ENCODE assay signal across 12 cellular contexts in the genomic region with DNA sequence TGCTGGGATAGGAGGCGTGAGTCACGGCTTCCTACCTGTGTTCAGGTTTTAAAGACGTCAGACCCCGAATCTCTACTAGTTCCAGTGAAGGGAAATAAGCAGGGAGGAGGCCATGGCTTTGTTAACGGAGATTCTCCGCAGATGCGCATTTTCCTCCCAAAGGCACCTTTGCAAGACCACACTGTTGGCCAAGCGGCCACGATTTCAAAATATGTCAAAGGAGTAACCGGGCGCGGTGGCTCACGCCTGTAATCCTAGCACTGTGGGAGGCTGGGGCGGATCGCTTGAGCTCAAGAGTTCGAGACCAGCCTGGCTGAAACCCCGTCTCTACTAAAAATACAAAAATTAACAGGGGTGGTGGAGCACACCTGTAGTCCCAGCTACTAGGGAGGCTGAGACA. TPM values are rescaled to one million over a fixed set of nuclear protein-coding genes. Genes with fewer than 3 reads are reported as not detected.
A peak's percentile ranks its signal among the peaks of the same experiment; 100 is the strongest.
DNase-seq lines count a peak whose midpoint lies in the region; ATAC-seq and TF ChIP-seq lines count a peak whose summit lies in the region.
"Had no signal": no experiment of that assay in that cellular context is flagged by ENCODE, and none has a peak within 500 bp of the region (broad histone marks: within the 10 kb centered on the region; RNA-seq: fewer than 3 reads in every experiment).

No MANE protein-coding gene starts in this region.

- POLR2A ChIA-PET in activated CD4-positive, alpha-beta T cell treated with anti-CD3 and anti-CD28 coated beads, Interleukin-2, amount 10 ng/mL, durations not matched to agents 7 days and 5 days (lab: Charles Lee): no interaction called here

- H3K27ac ChIP-seq in DOHH2 (ENCODE audit: low read depth, low read length): no peak overlapping the region
- no peak overlapping the region for H3K27ac ChIP-seq in neural cell (ENCODE audit: low read length)
- H3K27ac ChIP-seq: A549 had no signal

- no peaks in the 10 kb centered on the region for H3K27me3 Mint-ChIP-seq in activated CD4-positive, alpha-beta T cell treated with anti-CD3 and anti-CD28 coated beads, Interleukin-2, amount 10 ng/mL, durations not matched to agents 7 days and 5 days
- H3K27me3 Mint-ChIP-seq in central memory CD8-positive, alpha-beta T cell: no peaks in the 10 kb centered on the region
- H3K27me3 Mint-ChIP-seq: stimulated activated naive B cell treated with anti-CD40 and anti-IgM and Interleukin-4, amounts not matched to agents 10 μg/mL and 1 μg/mL and 100 μg/mL, for 72 hours had no signal

- no peak for TF ChIP-seq RAD21 in neural cell (conservative IDR thresholded peaks at IDR 0.05)

- intact Hi-C loops in posterior vena cava (cut with DNase I): loop anchor here (1.0 to 5.0 kb wide), 4 partner anchors 20 to 189 kb away; a partner anchor contains a TSS

- H3K79me2 ChIP-seq in DOHH2 (ENCODE audit: control insufficient read depth, low read length): peaks cover 37% of the 10 kb centered on the region
- peaks cover 25% of the 10 kb centered on the region for H3K79me2 ChIP-seq in neural cell (replicated peaks; ENCODE audit: insufficient read depth, low read length)

- CTCF ChIA-PET in activated CD4-positive, alpha-beta T cell treated with anti-CD3 and anti-CD28 coated beads, Interleukin-2, amount 10 ng/mL, durations not matched to agents 7 days and 5 days (lab: Charles Lee): interaction anchor here (1.0 to 4.8 kb wide), 3 partner anchors 63 to 189 kb away, joined by 3 to 42 read pairs (median 11); a partner anchor contains a TSS

- H3K9me2 ChIP-seq in DOHH2 (replicated peaks; ENCODE audit: control insufficient read depth, low read length): no peaks in the 10 kb centered on the region
- no peaks in the 10 kb centered on the region for H3K9me2 ChIP-seq in neural cell (ENCODE audit: insufficient read depth, low read length)

- peaks cover 18% of the 10 kb centered on the region for H3K4me1 Mint-ChIP-seq in activated CD4-positive, alpha-beta T cell treated with anti-CD3 and anti-CD28 coated beads, Interleukin-2, amount 10 ng/mL, durations not matched to agents 7 days and 5 days
- peaks cover 27% of the 10 kb centered on the region for H3K4me1 Mint-ChIP-seq in central memory CD8-positive, alpha-beta T cell

- no peaks in the 10 kb centered on the region for H3K27me3 ChIP-seq in DOHH2 (ENCODE audit: control insufficient read depth, low read length)
- no peaks in the 10 kb centered on the region for H3K27me3 ChIP-seq in neural cell (ENCODE audit: insufficient read depth, low read depth, low read length)
- H3K27me3 ChIP-seq: gastrocnemius medialis, transverse colon had no signal

- H3K36me3 ChIP-seq in DOHH2 (ENCODE audit: control insufficient read depth, low read length) (peaks cover 26% of the 10 kb centered on the region), neural cell (ENCODE audit: insufficient read depth, low read length) (no peaks in the 10 kb centered on the region)
- H3K36me3 ChIP-seq: gastrocnemius medialis, transverse colon had no signal

- 0 out of 2 replicates have a peak, but pooled peaks cover 2% of the 10 kb centered on the region for H3F3A ChIP-seq in DOHH2 (ENCODE audit: control insufficient read depth, insufficient read depth)
- H3F3A ChIP-seq in neural cell (ENCODE audit: insufficient read depth, low read length, poor library complexity, severe bottlenecking): peaks cover 4% of the 10 kb centered on the region

- H3K4me1 ChIP-seq in DOHH2 (ENCODE audit: control insufficient read depth, low read length): peaks cover 11% of the 10 kb centered on the region; the same call in 1 of the 2 replicates
- H3K4me1 ChIP-seq: A549 had no signal

- no peak overlapping the region for H3K27ac Mint-ChIP-seq in activated CD4-positive, alpha-beta T cell treated with anti-CD3 and anti-CD28 coated beads, Interleukin-2, amount 10 ng/mL, durations not matched to agents 7 days and 5 days
- no peak overlapping the region for H3K27ac Mint-ChIP-seq in central memory CD8-positive, alpha-beta T cell (ENCODE audit: low read depth)

- DNase-seq in activated CD4-positive, alpha-beta T cell treated with anti-CD3 and anti-CD28 coated beads, Interleukin-2, amount 10 ng/mL, durations not matched to agents 7 days and 5 days: no peak
- DNase-seq in activated CD4-positive, alpha-beta T cell treated with anti-CD3 and anti-CD28 coated beads, Interleukin-2, amount 50 U/mL, for 4 hours: no peak
- DNase-seq in central memory CD8-positive, alpha-beta T cell (ENCODE audit: low spot score in 2 of 2): no peak
- DNase-seq in GM13976 (ENCODE audit: low spot score) (no peak), posterior vena cava (ENCODE audit: low spot score) (no peak)

- no peak for ATAC-seq in central memory CD8-positive, alpha-beta T cell (replicated peaks; ENCODE audit: extremely low read depth, poor library complexity, severe bottlenecking)
- no peak for ATAC-seq in GM19455 (IDR thresholded peaks at IDR 0.05; ENCODE audit: unreplicated experiment)
- ATAC-seq: A549 had no signal

- H4K20me1 ChIP-seq in DOHH2 (ENCODE audit: control insufficient read depth, insufficient read depth, low read depth, low read length) (0 out of 2 replicates have a peak, but pooled peaks cover 3% of the 10 kb centered on the region), neural cell (ENCODE audit: insufficient read depth) (no peaks in the 10 kb centered on the region)

- peaks cover 15% of the 10 kb centered on the region for H3K9me3 Mint-ChIP-seq in activated CD4-positive, alpha-beta T cell treated with anti-CD3 and anti-CD28 coated beads, Interleukin-2, amount 10 ng/mL, durations not matched to agents 7 days and 5 days
- H3K9me3 Mint-ChIP-seq in central memory CD8-positive, alpha-beta T cell: no peaks in the 10 kb centered on the region

- H3K36me3 Mint-ChIP-seq in activated CD4-positive, alpha-beta T cell treated with anti-CD3 and anti-CD28 coated beads, Interleukin-2, amount 10 ng/mL, durations not matched to agents 7 days and 5 days (ENCODE audit: low read depth): peaks cover 8% of the 10 kb centered on the region
- H3K36me3 Mint-ChIP-seq in central memory CD8-positive, alpha-beta T cell (ENCODE audit: insufficient read depth): peaks cover 15% of the 10 kb centered on the region

- peak overlapping the region; percentile 98 for H3K4me3 Mint-ChIP-seq in activated CD4-positive, alpha-beta T cell treated with anti-CD3 and anti-CD28 coated beads, Interleukin-2, amount 10 ng/mL, durations not matched to agents 7 days and 5 days
- H3K4me3 Mint-ChIP-seq in central memory CD8-positive, alpha-beta T cell: peak overlapping the region; percentile 95

- H3K4me3 ChIP-seq in DOHH2 (ENCODE audit: low read length): no peak overlapping the region
- peak overlapping the region; percentile 94 for H3K4me3 ChIP-seq in neural cell (ENCODE audit: low read length)
- H3K4me3 ChIP-seq: A549 had no signal

- H3K9me3 ChIP-seq in DOHH2 (ENCODE audit: control insufficient read depth, insufficient read depth, low read length): peaks cover 10% of the 10 kb centered on the region; the same call in 1 of the 2 replicates
- H3K9me3 ChIP-seq in neural cell (ENCODE audit: low read length): no peaks in the 10 kb centered on the region
- H3K9me3 ChIP-seq: gastrocnemius medialis had no signal

- in situ Hi-C loops in GM13976 (cut with MboI; ENCODE audit: low sequenced_read_pairs, unreplicated experiment): no loop called here

- TF ChIP-seq EP300 in neural cell (conservative IDR thresholded peaks at IDR 0.05; ENCODE audit: poor library complexity, severe bottlenecking): no peak

- no peak overlapping the region for H3K9ac ChIP-seq in neural cell (ENCODE audit: low read length)

- no peak overlapping the region for H2AFZ ChIP-seq in neural cell (ENCODE audit: low read depth, low read length)

- H3K4me2 ChIP-seq in DOHH2 (ENCODE audit: low read length) (peak overlapping the region; percentile 80), neural cell (ENCODE audit: low read length) (no peak overlapping the region)
- H3K4me2 ChIP-seq: A549 had no signal

- no peak for TF ChIP-seq CTCF in DOHH2 (IDR thresholded peaks at IDR 0.05; ENCODE audit: low read depth, low read length, poor library complexity, severe bottlenecking)
- TF ChIP-seq CTCF in neural cell (IDR thresholded peaks at IDR 0.05; ENCODE audit: poor library complexity, severe bottlenecking): no peak
- TF ChIP-seq CTCF in GM13976 (IDR thresholded peaks at IDR 0.05; ENCODE audit: borderline replicate concordance, control extremely low read depth, extremely low read depth, insufficient read depth, missing control alignments): no peak

TF ChIP-seq in neural cell, 6 proteins besides CTCF, POLR2A, EP300 and RAD21 (continues in another document):
- TF ChIP-seq MXI1 (conservative IDR thresholded peaks at IDR 0.05; ENCODE audit: poor library complexity, severe bottlenecking) (no peak), TAF1 (IDR thresholded peaks at IDR 0.05; ENCODE audit: low read depth) (no peak), SMC3 (conservative IDR thresholded peaks at IDR 0.05; ENCODE audit: poor library complexity) (no peak)

RNA-seq across cellular contexts. Expression of a gene that starts 21.9 kb away (rescaled TPM):
- total RNA-seq in activated CD4-positive, alpha-beta T cell treated with anti-CD3 and anti-CD28 coated beads, Interleukin-2, amount 10 ng/mL, durations not matched to agents 7 days and 5 days: 1 to 10 TPM; 1.9 to 2.1 TPM
- 12.8 and 17.9 TPM in 2 replicates for polyA plus RNA-seq in neural cell
- 25.8 and 31.3 TPM in 2 replicates for polyA minus RNA-seq in neural cell
- 1 to 10 TPM; 1.7 to 2.4 TPM for total RNA-seq in posterior vena cava
- polyA plus RNA-seq: A549 had no signal

RNA-seq across cellular contexts. Expression of a gene that starts 48.7 kb away (rescaled TPM):
- total RNA-seq in activated CD4-positive, alpha-beta T cell treated with anti-CD3 and anti-CD28 coated beads, Interleukin-2, amount 10 ng/mL, durations not matched to agents 7 days and 5 days: under 1 TPM; 0.10 to 0.33 TPM
- polyA plus RNA-seq in neural cell: 37.3 and 40.6 TPM in 2 replicates
- polyA minus RNA-seq in neural cell: 73.5 and 85.4 TPM in 2 replicates
- total RNA-seq in posterior vena cava: 1 to 10 TPM; 3.9 to 5.1 TPM
- polyA plus RNA-seq: A549 had no signal
